In the genomic region with DNA sequence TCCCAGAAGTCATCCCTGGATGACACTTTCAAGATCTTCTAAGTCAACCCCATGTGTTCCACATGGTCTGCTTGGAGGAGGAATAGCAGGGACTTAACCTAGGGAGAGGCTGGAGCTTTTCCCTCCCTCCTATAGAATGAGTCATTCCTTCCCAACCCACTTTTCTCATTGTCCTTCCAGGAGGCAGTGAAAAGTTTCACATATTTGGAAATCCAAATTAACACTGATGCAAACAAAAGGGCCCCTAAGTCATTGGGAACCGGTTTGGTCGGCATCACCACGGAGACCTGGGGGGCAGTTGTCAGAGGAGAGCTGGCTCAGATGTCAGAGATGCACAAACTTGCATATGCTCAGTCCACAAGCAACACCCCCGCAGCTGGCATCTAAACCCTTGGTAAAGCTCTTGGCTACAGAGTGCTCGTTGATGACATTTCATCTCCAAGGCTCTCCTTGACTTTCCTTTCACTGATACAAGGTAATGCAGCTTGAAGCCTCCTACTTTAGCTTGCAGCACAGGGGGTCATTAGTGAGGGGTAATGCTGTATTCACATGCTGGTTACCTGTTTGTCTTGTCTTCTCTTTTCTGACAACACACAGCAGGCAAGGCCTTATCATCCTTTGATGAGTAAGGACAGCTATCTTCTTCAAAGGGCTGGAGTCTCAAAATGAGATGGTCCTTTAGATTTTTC, we compare ENCODE assay signal across 1 cellular context.
A peak's percentile ranks its signal among the peaks of the same experiment; 100 is the strongest.
TF ChIP-seq lines count a peak whose summit lies in the region.

No MANE protein-coding gene starts in this region.

TF ChIP-seq in H1, 55 proteins besides CTCF, POLR2A, EP300 and RAD21:
- TF ChIP-seq JUN (IDR thresholded peaks at IDR 0.05; ENCODE audit: low read depth, low read length) (0 out of 2 replicates have a peak, but pooled peaks have one; percentile 51), TCF12 (IDR thresholded peaks at IDR 0.05; ENCODE audit: low read depth, low read length) (no peak), JUND (IDR thresholded peaks at IDR 0.05; ENCODE audit: low read length) (peak; percentile 89), SIN3A (conservative IDR thresholded peaks at IDR 0.05 in 1 of 2, IDR thresholded peaks at IDR 0.05 in 1 of 2; ENCODE audit: low read depth in 1 of 2, low read length in 2 of 2) (peak; percentile 36 to 69; a peak in 1 of 4 replicates), NANOG (IDR thresholded peaks at IDR 0.05; ENCODE audit: insufficient read depth, low read depth, low read length, poor library complexity, severe bottlenecking) (peak; percentile 48), TAF7 (optimal IDR thresholded peaks at IDR 0.05; ENCODE audit: borderline replicate concordance, low read depth, low read length) (no peak), TEAD4 (IDR thresholded peaks at IDR 0.05; ENCODE audit: low read depth, low read length) (0 out of 2 replicates have a peak, but pooled peaks have one; percentile 2), CTBP2 (IDR thresholded peaks at IDR 0.05; ENCODE audit: borderline replicate concordance, insufficient read depth, insufficient read length, low read length) (peak; percentile 36), RBBP5 (IDR thresholded peaks at IDR 0.05; ENCODE audit: borderline replicate concordance, low read depth, low read length) (no peak), SP1 (IDR thresholded peaks at IDR 0.05; ENCODE audit: low read depth, low read length) (0 out of 2 replicates have a peak, but pooled peaks have one; percentile 52)
- TF ChIP-seq, protein P1, sequence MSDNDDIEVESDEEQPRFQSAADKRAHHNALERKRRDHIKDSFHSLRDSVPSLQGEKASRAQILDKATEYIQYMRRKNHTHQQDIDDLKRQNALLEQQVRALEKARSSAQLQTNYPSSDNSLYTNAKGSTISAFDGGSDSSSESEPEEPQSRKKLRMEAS (IDR thresholded peaks at IDR 0.05) = peak; percentile 45; the same call in 1 of the 2 replicates
